9 cellular contexts compared by ENCODE assay signal in genomic region chr20:33859157-33859695, GRCh38. TPM values are rescaled to one million over a fixed set of nuclear protein-coding genes. Genes with fewer than 3 reads are reported as not detected.
A peak's percentile ranks its signal among the peaks of the same experiment; 100 is the strongest.
DNase-seq lines count a peak whose midpoint lies in the region; ATAC-seq, FAIRE-seq and TF ChIP-seq lines count a peak whose summit lies in the region.
"Had no signal": no experiment of that assay in that cellular context is flagged by ENCODE, and none has a peak within 500 bp of the region (broad histone marks: within the 10 kb centered on the region; RNA-seq: fewer than 3 reads in every experiment).

No MANE protein-coding gene starts in this region.

- H3K9me3 Mint-ChIP-seq in activated naive CD8-positive, alpha-beta T cell treated with anti-CD3 and anti-CD28 coated beads, Interleukin-2, amount 50 U/mL, for 24 hours = no peaks in the 10 kb centered on the region

- H3K4me2 ChIP-seq in MM.1S (ENCODE audit: low read depth, low read length) = peak overlapping the region; percentile 60

- H3F3A ChIP-seq in MM.1S (ENCODE audit: insufficient read depth, low read length) = peaks cover 54% of the 10 kb centered on the region

- FAIRE-seq in H54 (lab: Jason Lieb, UNC) = no peak

- H3K9ac ChIP-seq in MM.1S (ENCODE audit: low read length) = peak overlapping the region; percentile 66

- peaks cover 84% of the 10 kb centered on the region for H3K4me1 ChIP-seq in MM.1S (ENCODE audit: low read length)
- peaks cover 6% of the 10 kb centered on the region for H3K4me1 ChIP-seq in A673 (ENCODE audit: insufficient read depth, low read length, poor library complexity, severe bottlenecking)

- no peaks in the 10 kb centered on the region for H3K27me3 ChIP-seq in MM.1S (replicated peaks; ENCODE audit: insufficient read depth, low read length)
- H3K27me3 ChIP-seq in A673 (replicated peaks; ENCODE audit: insufficient read depth, low read depth, low read length, poor library complexity) = no peaks in the 10 kb centered on the region

- TF ChIP-seq CTCF in MM.1S (IDR thresholded peaks at IDR 0.05; ENCODE audit: low read length) (no peak), A673 (conservative IDR thresholded peaks at IDR 0.05; ENCODE audit: low read depth, low read length) (no peak)

- H3K27ac ChIP-seq in MM.1S (ENCODE audit: low read length) = peak overlapping the region; percentile 98
- no peak overlapping the region for H3K27ac ChIP-seq in A673 (ENCODE audit: low read depth, low read length, poor library complexity, severe bottlenecking)

- peaks cover 18% of the 10 kb centered on the region for H3K36me3 ChIP-seq in MM.1S (replicated peaks; ENCODE audit: insufficient read depth, low read length)
- peaks cover 6% of the 10 kb centered on the region for H3K36me3 ChIP-seq in A673 (ENCODE audit: insufficient read depth, low read length, poor library complexity, severe bottlenecking)

- no TSS peak for BruUV-seq in A673 (replicated peaks; lab: Mats Ljungman, UMichigan)

- POLR2A ChIA-PET in A673 (lab: Charles Lee; ENCODE audit: low non-redundant PET) = no interaction called here

- no peaks in the 10 kb centered on the region for H4K20me1 ChIP-seq in MM.1S (ENCODE audit: insufficient read depth, low read length)

- intact Hi-C loops in A673 (cut with micrococcal nuclease; ENCODE audit: unreplicated experiment) = no loop called here

- TF ChIP-seq POLR2A in H54 (IDR thresholded peaks at IDR 0.05; ENCODE audit: low read depth, low read length) = no peak

- H3K79me2 ChIP-seq in MM.1S (ENCODE audit: low read length) = peaks cover 44% of the 10 kb centered on the region

- H3K36me3 Mint-ChIP-seq in activated naive CD8-positive, alpha-beta T cell treated with anti-CD3 and anti-CD28 coated beads, Interleukin-2, amount 50 U/mL, for 24 hours (ENCODE audit: low read depth) = peaks cover 9% of the 10 kb centered on the region

- no peak overlapping the region for H3K4me3 Mint-ChIP-seq in activated naive CD8-positive, alpha-beta T cell treated with anti-CD3 and anti-CD28 coated beads, Interleukin-2, amount 50 U/mL, for 24 hours

- H2AFZ ChIP-seq in MM.1S (ENCODE audit: low read length) = no peak overlapping the region

- no peaks in the 10 kb centered on the region for H3K9me3 ChIP-seq in MM.1S (replicated peaks; ENCODE audit: insufficient read depth, low read length)
- no peaks in the 10 kb centered on the region for H3K9me3 ChIP-seq in A673 (ENCODE audit: low read depth, low read length, poor library complexity, severe bottlenecking)

- ATAC-seq in activated naive CD8-positive, alpha-beta T cell treated with anti-CD3 and anti-CD28 coated beads, Interleukin-2, amount 50 U/mL, for 24 hours = peak; percentile 39
- no peak for ATAC-seq in HG02588 (IDR thresholded peaks at IDR 0.05; ENCODE audit: unreplicated experiment)

- peak overlapping the region; percentile 6 for H3K27ac Mint-ChIP-seq in activated naive CD8-positive, alpha-beta T cell treated with anti-CD3 and anti-CD28 coated beads, Interleukin-2, amount 50 U/mL, for 24 hours

- H3K9me2 ChIP-seq in MM.1S (replicated peaks; ENCODE audit: insufficient read depth, low read length) = no peaks in the 10 kb centered on the region

- no peaks in the 10 kb centered on the region for H3K27me3 Mint-ChIP-seq in activated naive CD8-positive, alpha-beta T cell treated with anti-CD3 and anti-CD28 coated beads, Interleukin-2, amount 50 U/mL, for 24 hours

- H3K4me3 ChIP-seq in MM.1S (ENCODE audit: low read length) (no peak overlapping the region; the same call in 1 of the 2 replicates), A673 (ENCODE audit: low read depth, low read length, poor library complexity, severe bottlenecking) (no peak overlapping the region)

- peak; percentile 73 for DNase-seq in GM19238 (ENCODE audit: insufficient read length, low spot score)
- peak; percentile 95 for DNase-seq in MM.1S
- DNase-seq in activated naive CD8-positive, alpha-beta T cell treated with anti-CD3 and anti-CD28 coated beads, Interleukin-2, amount 50 U/mL, for 24 hours = peak; percentile 25
- DNase-seq in renal cortical epithelial cell (ENCODE audit: low read depth) = peak; percentile 23
- DNase-seq in LoVo (ENCODE audit: low spot score) = no peak
- DNase-seq in A673 (ENCODE audit: low spot score) = no peak
- no peak for DNase-seq in H54 (ENCODE audit: insufficient read length, low spot score)
- DNase-seq: left cardiac atrium had no signal

- CTCF ChIA-PET in A673 (lab: Charles Lee) = no interaction called here

- H3K4me1 Mint-ChIP-seq in activated naive CD8-positive, alpha-beta T cell treated with anti-CD3 and anti-CD28 coated beads, Interleukin-2, amount 50 U/mL, for 24 hours = peaks cover 15% of the 10 kb centered on the region

RNA-seq across cellular contexts. Expression of gene CHMP4B, which starts 48.1 kb away (rescaled TPM):
- total RNA-seq in renal cortical epithelial cell = 46.4 and 93.4 TPM in 2 replicates
- total RNA-seq in A673 (2021) = 68.5 and 68.9 TPM in 2 replicates

Comparison
In these comparisons a context has a peak if more than half of its experiments do, and no peak if none do; other contexts are left out.
1. DNase-seq: peak in GM19238 (single experiment), MM.1S (single experiment), activated naive CD8-positive, alpha-beta T cell treated with anti-CD3 and anti-CD28 coated beads, Interleukin-2, amount 50 U/mL, for 24 hours (single experiment) and renal cortical epithelial cell (single experiment); none in LoVo (single experiment), A673 (single experiment) and H54 (single experiment).